8 cellular contexts compared by ENCODE assay signal in genomic region chr13:67230243-67230773, GRCh38. TPM values are rescaled to one million over a fixed set of nuclear protein-coding genes. Genes with fewer than 3 reads are reported as not detected.
DNase-seq lines count a peak whose midpoint lies in the region; ATAC-seq, FAIRE-seq and TF ChIP-seq lines count a peak whose summit lies in the region.

Gene PCDH9 (minus strand): TSS chr13:67230336. CDS start chr13:67228440, 1,896 bp downstream.

- DNase-seq in DMS153 treated with DMSO at 0.1 percent for 48 hours (lab: John Stamatoyannopoulos, UW; ENCODE audit: unreplicated experiment) (peak; percentile 87), RCC 7860 (ENCODE audit: low spot score) (peak; percentile 83), fibroblast of the aortic adventitia (ENCODE audit: low read depth) (peak; percentile 96)
- DNase-seq in activated T-helper 9 cell treated with anti-CD3 and anti-CD28 coated beads, Interleukin-2, amount 50 U/mL, for 16 hours (ENCODE audit: low read depth) = peak; percentile 72
- peak; percentile 91 for DNase-seq in natural killer cell treated with Interleukin-12 subunit alpha and Interleukin-12 subunit beta and Interleukin-15 and Interleukin-18, amount 100 ng/mL, for 72 hours (ENCODE audit: low spot score)
- DNase-seq in stimulated activated naive CD4-positive, alpha-beta T cell treated with Interleukin-2 at 50 U/mL for 16 hours (lab: John Stamatoyannopoulos, UW) = peak; percentile 85

- H3K27me3 Mint-ChIP-seq in natural killer cell treated with Interleukin-12 subunit alpha and Interleukin-12 subunit beta and Interleukin-15 and Interleukin-18, amount 100 ng/mL, for 72 hours = peaks cover 13 to 15% of the 10 kb centered on the region in 2 donors

- peak; percentile 48 for FAIRE-seq in RCC 7860 (lab: Jason Lieb, UNC)

- TF ChIP-seq CTCF in fibroblast of the aortic adventitia (IDR thresholded peaks at IDR 0.05; ENCODE audit: insufficient read depth, low read length) = no peak

- no peak within 1 kb of the TSS for H3K4me3 Mint-ChIP-seq in natural killer cell treated with Interleukin-12 subunit alpha and Interleukin-12 subunit beta and Interleukin-15 and Interleukin-18, amount 100 ng/mL, for 72 hours

- H3K9me3 ChIP-seq in KOPT-K1 (ENCODE audit: insufficient read depth, low read length, poor library complexity, severe bottlenecking) = no peaks in the 10 kb centered on the region

- H3K27ac ChIP-seq in KOPT-K1 (ENCODE audit: low read depth, low read length, poor library complexity, severe bottlenecking) = peak within 1 kb of the TSS; percentile 53

- peak; percentile 98 for ATAC-seq in GM21737 (IDR thresholded peaks at IDR 0.05; ENCODE audit: unreplicated experiment)
- peak; percentile 97 to 98 for ATAC-seq in natural killer cell treated with Interleukin-12 subunit alpha and Interleukin-12 subunit beta and Interleukin-15 and Interleukin-18, amount 100 ng/mL, for 72 hours

- H3K4me3 ChIP-seq in fibroblast of the aortic adventitia (ENCODE audit: low read depth, low read length) = peak within 1 kb of the TSS; percentile 94

- H3K36me3 Mint-ChIP-seq in natural killer cell treated with Interleukin-12 subunit alpha and Interleukin-12 subunit beta and Interleukin-15 and Interleukin-18, amount 100 ng/mL, for 72 hours = peaks cover 5% of the 10 kb centered on the region

- peak within 1 kb of the TSS in 1 of 2 donors; percentile 10 for H3K27ac Mint-ChIP-seq in natural killer cell treated with Interleukin-12 subunit alpha and Interleukin-12 subunit beta and Interleukin-15 and Interleukin-18, amount 100 ng/mL, for 72 hours

- no peaks in the 10 kb centered on the region for H3K9me3 Mint-ChIP-seq in natural killer cell treated with Interleukin-12 subunit alpha and Interleukin-12 subunit beta and Interleukin-15 and Interleukin-18, amount 100 ng/mL, for 72 hours

- no peaks in the 10 kb centered on the region for H3K36me3 ChIP-seq in KOPT-K1 (ENCODE audit: insufficient read depth, low read length)

- H3K4me1 Mint-ChIP-seq in natural killer cell treated with Interleukin-12 subunit alpha and Interleukin-12 subunit beta and Interleukin-15 and Interleukin-18, amount 100 ng/mL, for 72 hours (ENCODE audit: low read depth in 2 of 2) = peaks cover 6 to 7% of the 10 kb centered on the region in 2 donors

RNA-seq across cellular contexts. Expression of gene PCDH9, which starts in this region (rescaled TPM):
- total RNA-seq in fibroblast of the aortic adventitia (ENCODE audit: low replicate concordance) = 5.0 and 19.0 TPM in 2 replicates
- under 1 TPM; 0.20 to 0.50 TPM for total RNA-seq in natural killer cell treated with Interleukin-12 subunit alpha and Interleukin-12 subunit beta and Interleukin-15 and Interleukin-18, amount 100 ng/mL, for 72 hours

Comparison
In these comparisons a context has a peak if more than half of its experiments do, and no peak if none do; other contexts are left out.
1. Peak in every context shown above with its lines: DNase-seq, ATAC-seq, H3K4me3 ChIP-seq and H3K27ac ChIP-seq.
2. Peak in DNase-seq and ATAC-seq in natural killer cell treated with Interleukin-12 subunit alpha and Interleukin-12 subunit beta and Interleukin-15 and Interleukin-18, amount 100 ng/mL, for 72 hours; RNA of the gene not detected or under 1 TPM.